14 cellular contexts compared by ENCODE assay signal in genomic region chr9:132978451-132979087, GRCh38. TPM values are rescaled to one million over a fixed set of nuclear protein-coding genes. Genes with fewer than 3 reads are reported as not detected.
DNase-seq lines count a peak whose midpoint lies in the region; ATAC-seq and TF ChIP-seq lines count a peak whose summit lies in the region.
"Had no signal": no experiment of that assay in that cellular context is flagged by ENCODE, and none has a peak within 500 bp of the region (broad histone marks: within the 10 kb centered on the region; RNA-seq: fewer than 3 reads in every experiment).

Gene GFI1B (plus strand): TSS chr9:132978694. CDS start chr9:132986679, 7,985 bp downstream.

- intact Hi-C loops in activated B cell treated with CpG ODN at 0.5 μM for 24 hours (cut with micrococcal nuclease) = no loop called here
- intact Hi-C loops in naive thymus-derived CD4-positive, alpha-beta T cell (cut with micrococcal nuclease) = loop anchor here in 1 of 2 donors (5.0 kb wide), 1 partner anchor 44 kb away; no protein-coding TSS in a partner anchor

- no peak within 1 kb of the TSS for H3K4me3 ChIP-seq in naive thymus-derived CD4-positive, alpha-beta T cell (ENCODE audit: low read length)
- H3K4me3 ChIP-seq: body of pancreas, MG63, PC-9 had no signal

- H3K27me3 ChIP-seq in naive thymus-derived CD4-positive, alpha-beta T cell (ENCODE audit: control insufficient read depth in 2 of 2, insufficient read depth in 2 of 2, low read length in 2 of 2) = peaks cover 0 to 10% of the 10 kb centered on the region in 2 donors
- H3K27me3 ChIP-seq: body of pancreas had no signal

- H3K36me3 Mint-ChIP-seq in activated B cell treated with CpG ODN at 0.5 μM for 24 hours (ENCODE audit: low read depth) = no peaks in the 10 kb centered on the region
- H3K36me3 Mint-ChIP-seq in naive thymus-derived CD4-positive, alpha-beta T cell = no peaks in the 10 kb centered on the region

- POLR2A ChIA-PET in activated B cell treated with CpG ODN at 0.5 μM for 24 hours (lab: Charles Lee) = interaction anchor here (1.0 to 1.1 kb wide), 2 partner anchors 52 to 565 kb away, joined by 3 to 4 read pairs; partner anchors contain the start of gene GTF3C5
- POLR2A ChIA-PET in naive thymus-derived CD4-positive, alpha-beta T cell (lab: Charles Lee) = no interaction called here

- H3K9me3 ChIP-seq in naive thymus-derived CD4-positive, alpha-beta T cell (ENCODE audit: control insufficient read depth in 2 of 3, low read length in 3 of 3) = no peaks in the 10 kb centered on the region
- H3K9me3 ChIP-seq: body of pancreas, MG63 had no signal

- no peak for TF ChIP-seq CTCF in activated B cell treated with CpG ODN at 0.5 μM for 24 hours (IDR thresholded peaks at IDR 0.05)

- in situ Hi-C loops in KBM-7 (cut with MboI; ENCODE audit: low pct_unique_long_range_greater_than_20kb, low sequenced_read_pairs) = no loop called here

- H3K4me3 Mint-ChIP-seq in activated B cell treated with CpG ODN at 0.5 μM for 24 hours = peak within 1 kb of the TSS; percentile 45
- H3K4me3 Mint-ChIP-seq in naive thymus-derived CD4-positive, alpha-beta T cell = peak within 1 kb of the TSS in 4 of 10 donors; percentile 10 to 57 (median 19)

- no peak within 1 kb of the TSS for H3K27ac ChIP-seq in naive thymus-derived CD4-positive, alpha-beta T cell (ENCODE audit: low read depth, low read length)
- H3K27ac ChIP-seq: 22Rv1, body of pancreas, PC-9 had no signal

- CTCF ChIA-PET in activated B cell treated with CpG ODN at 0.5 μM for 24 hours (lab: Charles Lee) = interaction anchor here (1.1 to 1.4 kb wide), 3 partner anchors 34 to 166 kb away, joined by 3 to 6 read pairs (median 5); partner anchors contain the start of gene TSC1
- CTCF ChIA-PET in naive thymus-derived CD4-positive, alpha-beta T cell (lab: Charles Lee) = no interaction called here

- H3K27ac Mint-ChIP-seq in activated B cell treated with CpG ODN at 0.5 μM for 24 hours = no peak within 1 kb of the TSS
- H3K27ac Mint-ChIP-seq in naive thymus-derived CD4-positive, alpha-beta T cell = peak within 1 kb of the TSS in 1 of 9 donors; percentile 67

- ATAC-seq in activated B cell treated with CpG ODN at 0.5 μM for 24 hours (ENCODE audit: low read depth) (no peak), GM18861 (IDR thresholded peaks at IDR 0.05; ENCODE audit: unreplicated experiment) (no peak)
- ATAC-seq in naive thymus-derived CD4-positive, alpha-beta T cell = peak; percentile 19

- H3K4me1 ChIP-seq in naive thymus-derived CD4-positive, alpha-beta T cell (ENCODE audit: control insufficient read depth in 2 of 2, insufficient read depth in 2 of 2, low read length in 2 of 2) = no peaks in the 10 kb centered on the region

- H3K4me1 Mint-ChIP-seq in activated B cell treated with CpG ODN at 0.5 μM for 24 hours = peaks cover 22% of the 10 kb centered on the region
- peaks cover 5 to 12% (median 7%) of the 10 kb centered on the region in 7 donors for H3K4me1 Mint-ChIP-seq in naive thymus-derived CD4-positive, alpha-beta T cell

- peaks cover 32% of the 10 kb centered on the region for H3K27me3 Mint-ChIP-seq in activated B cell treated with CpG ODN at 0.5 μM for 24 hours
- H3K27me3 Mint-ChIP-seq in naive thymus-derived CD4-positive, alpha-beta T cell = peaks cover 41 to 71% (median 52%) of the 10 kb centered on the region in 5 donors

- no peaks in the 10 kb centered on the region for H3K9me3 Mint-ChIP-seq in activated B cell treated with CpG ODN at 0.5 μM for 24 hours
- H3K9me3 Mint-ChIP-seq in naive thymus-derived CD4-positive, alpha-beta T cell = no peaks in the 10 kb centered on the region

- peak; percentile 6 for DNase-seq in DMS153 treated with DMSO at 0.1 percent for 48 hours (lab: John Stamatoyannopoulos, UW; ENCODE audit: unreplicated experiment)
- no peak for DNase-seq in DMS153 (lab: John Stamatoyannopoulos, UW)
- peak; percentile 63 for DNase-seq in KBM-7
- no peak for DNase-seq in activated B cell treated with CpG ODN at 0.5 μM for 24 hours
- no peak for DNase-seq in naive thymus-derived CD4-positive, alpha-beta T cell
- no peak for DNase-seq in DMS 273 (lab: John Stamatoyannopoulos, UW; ENCODE audit: unreplicated experiment)
- DNase-seq in NCI-H1694 treated with DMSO at 0.1 percent for 48 hours (lab: John Stamatoyannopoulos, UW) = no peak
- DNase-seq: activated T-cell treated with anti-CD3 and anti-CD28 coated beads for 4 hours, body of pancreas, MG63, PC-9 had no signal

- no peaks in the 10 kb centered on the region for H3K36me3 ChIP-seq in naive thymus-derived CD4-positive, alpha-beta T cell (ENCODE audit: control insufficient read depth in 2 of 3, insufficient read depth in 3 of 3, low read length in 3 of 3)
- H3K36me3 ChIP-seq: MG63 had no signal

RNA-seq across cellular contexts. Expression of gene GFI1B, which starts in this region (rescaled TPM):
- 0.07 and 0.38 TPM in 2 replicates for total RNA-seq in activated B cell treated with CpG ODN at 0.5 μM for 24 hours
- total RNA-seq in naive thymus-derived CD4-positive, alpha-beta T cell = 1 to 10 TPM in 1 of 5 experiments, under 1 TPM in 1, not detected in 3; 0.21 to 2.7 TPM
- polyA plus RNA-seq in naive thymus-derived CD4-positive, alpha-beta T cell = not detected
- total RNA-seq: body of pancreas, PC-9 had no signal
- polyA plus RNA-seq: neural cell had no signal

Comparison
In these comparisons a context has a peak if more than half of its experiments do, and no peak if none do; other contexts are left out.
1. DNase-seq: peak in DMS153 treated with DMSO at 0.1 percent for 48 hours (single experiment) and KBM-7 (single experiment); none in DMS153 (single experiment), activated B cell treated with CpG ODN at 0.5 μM for 24 hours (single experiment), naive thymus-derived CD4-positive, alpha-beta T cell (0 of 9), DMS 273 (single experiment) and NCI-H1694 treated with DMSO at 0.1 percent for 48 hours (single experiment).